In genomic region chr5:151896041-151896691, GRCh38 we compare ENCODE assay signal across 14 cellular contexts. TPM values are rescaled to one million over a fixed set of nuclear protein-coding genes. Genes with fewer than 3 reads are reported as not detected.
DNase-seq lines count a peak whose midpoint lies in the region; ATAC-seq, FAIRE-seq and TF ChIP-seq lines count a peak whose summit lies in the region.
"Had no signal": no experiment of that assay in that cellular context is flagged by ENCODE, and none has a peak within 500 bp of the region (broad histone marks: within the 10 kb centered on the region; RNA-seq: fewer than 3 reads in every experiment).

No MANE protein-coding gene starts in this region.

- H3K9ac ChIP-seq in HepG2 (ENCODE audit: insufficient read depth, low read depth, low read length): no peak overlapping the region
- H3K9ac ChIP-seq: parathyroid adenoma had no signal

- POLR2A ChIA-PET in HEK293 (lab: Yijun Ruan, JAX) (no interaction called here), HepG2 (lab: Yijun Ruan, JAX) (no interaction called here)

- intact Hi-C loops in HepG2 (cut with micrococcal nuclease; ENCODE audit: unreplicated experiment): no loop called here

- 0% methylated on average over 3 of the region's 3 CpGs for WGBS in HepG2 (ENCODE audit: low lambda C conversion rate)

- FAIRE-seq in RCC 7860 (lab: Jason Lieb, UNC): peak; percentile 87
- no peak for FAIRE-seq in HepG2 (lab: Jason Lieb, UNC)
- FAIRE-seq: GM12878 had no signal

- no peaks in the 10 kb centered on the region for H4K20me1 ChIP-seq in HepG2 (ENCODE audit: insufficient read depth, low read length)

- H3K9me3 ChIP-seq in HEK293 (ENCODE audit: control insufficient read depth, insufficient read depth, low read depth, low read length) (no peaks in the 10 kb centered on the region), HepG2 (ENCODE audit: low read length) (no peaks in the 10 kb centered on the region)

- H3K27ac ChIP-seq in HEK293 (ENCODE audit: extremely low read depth, low read depth, low read length) (no peak overlapping the region), HepG2 (ENCODE audit: extremely low read length, insufficient read depth, low read length) (no peak overlapping the region)
- H3K27ac ChIP-seq: parathyroid adenoma had no signal

- H3K4me3 ChIP-seq in HEK293 (ENCODE audit: low read depth, low read length) (no peak overlapping the region), fibroblast of pulmonary artery (replicated peaks; ENCODE audit: low read depth, low read length) (no peak overlapping the region), HepG2 (replicated peaks in 1 of 3; ENCODE audit: insufficient read depth in 1 of 3, low read depth in 2 of 3, low read length in 3 of 3) (no peak overlapping the region)
- H3K4me3 ChIP-seq: GM12878 had no signal

- H3K36me3 ChIP-seq in HEK293 (ENCODE audit: control insufficient read depth in 2 of 2, insufficient read depth in 1 of 2, low read length in 2 of 2) (no peaks in the 10 kb centered on the region), HepG2 (replicated peaks in 1 of 2; ENCODE audit: control insufficient read depth in 1 of 2, insufficient read depth in 2 of 2, low read length in 2 of 2) (no peaks in the 10 kb centered on the region)

- TF ChIP-seq CTCF in HEK293 (tag by site-specific recombination; IDR thresholded peaks at IDR 0.05) (no peak), fibroblast of pulmonary artery (IDR thresholded peaks at IDR 0.05; ENCODE audit: low read length, missing control alignments) (no peak), HepG2 (CRISPR knock-in tag; IDR thresholded peaks at IDR 0.05) (no peak)

- no peak overlapping the region for H2AFZ ChIP-seq in HepG2 (ENCODE audit: low read length)
- H2AFZ ChIP-seq: parathyroid adenoma had no signal

- peak; percentile 85 for DNase-seq in RCC 7860 (ENCODE audit: low spot score)
- peak; percentile 46 for DNase-seq in fibroblast of pulmonary artery (ENCODE audit: low read depth)
- peak; percentile 78 for DNase-seq in smooth muscle cell of the brain vasculature (ENCODE audit: low read depth, low spot score)
- DNase-seq in HepG2 (ENCODE audit: low spot score): no peak
- no peak for DNase-seq in effector CD4-positive, alpha-beta T cell
- no peak for DNase-seq in activated naive CD4-positive, alpha-beta T cell treated with anti-CD3 and anti-CD28 coated beads, Interleukin-2, amount 10 ng/mL, durations not matched to agents 7 days and 5 days
- DNase-seq: activated CD4-positive, alpha-beta T cell treated with anti-CD3 and anti-CD28 coated beads, Interleukin-2, amount 10 ng/mL, durations not matched to agents 24 days and 14 days; activated naive CD8-positive, alpha-beta T cell treated with anti-CD3 and anti-CD28 coated beads, Interleukin-2, amount 50 U/mL, for 24 hours; hypothalamus; OCI-M1 had no signal

- H3K4me2 ChIP-seq in HepG2 (ENCODE audit: low read depth, low read length): no peak overlapping the region

- in situ Hi-C loops in HepG2 (cut with HindIII; ENCODE audit: extremely low pct_ligation_motif_present, low pct_unique_long_range_greater_than_20kb): no loop called here

- H3K4me1 Mint-ChIP-seq in activated naive CD4-positive, alpha-beta T cell treated with anti-CD3 and anti-CD28 coated beads, Interleukin-2, amount 10 ng/mL, durations not matched to agents 7 days and 5 days: no peaks in the 10 kb centered on the region
- H3K4me1 Mint-ChIP-seq: activated CD4-positive, alpha-beta T cell treated with anti-CD3 and anti-CD28 coated beads, Interleukin-2, amount 10 ng/mL, durations not matched to agents 24 days and 14 days; activated naive CD8-positive, alpha-beta T cell treated with anti-CD3 and anti-CD28 coated beads, Interleukin-2, amount 50 U/mL, for 24 hours; IgD-negative memory B cell had no signal

- BruUV-seq in HepG2 (replicated peaks; lab: Mats Ljungman, UMichigan): no TSS peak

- H3K9me3 Mint-ChIP-seq in activated naive CD4-positive, alpha-beta T cell treated with anti-CD3 and anti-CD28 coated beads, Interleukin-2, amount 10 ng/mL, durations not matched to agents 7 days and 5 days: no peaks in the 10 kb centered on the region
- H3K9me3 Mint-ChIP-seq: activated CD4-positive, alpha-beta T cell treated with anti-CD3 and anti-CD28 coated beads, Interleukin-2, amount 10 ng/mL, durations not matched to agents 24 days and 14 days; activated naive CD8-positive, alpha-beta T cell treated with anti-CD3 and anti-CD28 coated beads, Interleukin-2, amount 50 U/mL, for 24 hours had no signal

- H3K27me3 Mint-ChIP-seq in activated naive CD4-positive, alpha-beta T cell treated with anti-CD3 and anti-CD28 coated beads, Interleukin-2, amount 10 ng/mL, durations not matched to agents 7 days and 5 days: no peaks in the 10 kb centered on the region

- no peak for TF ChIP-seq RAD21 in HepG2 (CRISPR knock-in tag; IDR thresholded peaks at IDR 0.05)

- TF ChIP-seq EP300 in HepG2 (IDR thresholded peaks at IDR 0.05; ENCODE audit: low read depth in 2 of 2, low read length in 2 of 2) (no peak), HepG2 (CRISPR knock-in tag; IDR thresholded peaks at IDR 0.05; ENCODE audit: borderline replicate concordance) (no peak)

- H3K79me2 ChIP-seq in HepG2 (ENCODE audit: insufficient read depth, low read length): no peaks in the 10 kb centered on the region
- H3K79me2 ChIP-seq: parathyroid adenoma had no signal

- no peak overlapping the region for H3K4me3 Mint-ChIP-seq in activated naive CD4-positive, alpha-beta T cell treated with anti-CD3 and anti-CD28 coated beads, Interleukin-2, amount 10 ng/mL, durations not matched to agents 7 days and 5 days
- H3K4me3 Mint-ChIP-seq: activated CD4-positive, alpha-beta T cell treated with anti-CD3 and anti-CD28 coated beads, Interleukin-2, amount 10 ng/mL, durations not matched to agents 24 days and 14 days; activated naive CD8-positive, alpha-beta T cell treated with anti-CD3 and anti-CD28 coated beads, Interleukin-2, amount 50 U/mL, for 24 hours; IgD-negative memory B cell had no signal

- no peaks in the 10 kb centered on the region for H3K36me3 Mint-ChIP-seq in activated naive CD4-positive, alpha-beta T cell treated with anti-CD3 and anti-CD28 coated beads, Interleukin-2, amount 10 ng/mL, durations not matched to agents 7 days and 5 days

- no peaks in the 10 kb centered on the region for H3K27me3 ChIP-seq in HepG2 (ENCODE audit: control insufficient read depth in 1 of 2, insufficient read depth in 2 of 2, low read length in 2 of 2)

- H3K27ac Mint-ChIP-seq in activated naive CD4-positive, alpha-beta T cell treated with anti-CD3 and anti-CD28 coated beads, Interleukin-2, amount 10 ng/mL, durations not matched to agents 7 days and 5 days: no peak overlapping the region
- H3K27ac Mint-ChIP-seq: activated CD4-positive, alpha-beta T cell treated with anti-CD3 and anti-CD28 coated beads, Interleukin-2, amount 10 ng/mL, durations not matched to agents 24 days and 14 days; activated naive CD8-positive, alpha-beta T cell treated with anti-CD3 and anti-CD28 coated beads, Interleukin-2, amount 50 U/mL, for 24 hours; IgD-negative memory B cell had no signal

- H3K4me1 ChIP-seq in HEK293 (ENCODE audit: control insufficient read depth, insufficient read depth, low read length): peaks cover 14% of the 10 kb centered on the region
- no peaks in the 10 kb centered on the region for H3K4me1 ChIP-seq in HepG2 (ENCODE audit: insufficient read depth, low read length)
- H3K4me1 ChIP-seq: parathyroid adenoma had no signal

- ATAC-seq in HepG2: no peak
- ATAC-seq: activated naive CD8-positive, alpha-beta T cell treated with anti-CD3 and anti-CD28 coated beads, Interleukin-2, amount 50 U/mL, for 24 hours had no signal

- CTCF ChIA-PET in HEK293 (lab: Yijun Ruan, JAX): interaction anchor here (0.8 kb wide), 1 partner anchor 71 kb away, joined by 5 read pairs; no protein-coding TSS in a partner anchor
- CTCF ChIA-PET in HepG2 (lab: Yijun Ruan, JAX; ENCODE audit: low intra/inter-chr PET ratio, low total read pairs): no interaction called here
- CTCF ChIA-PET in activated naive CD4-positive, alpha-beta T cell treated with anti-CD3 and anti-CD28 coated beads, Interleukin-2, amount 10 ng/mL, durations not matched to agents 7 days and 5 days (lab: Charles Lee): no interaction called here

- TF ChIP-seq POLR2A in HepG2 (IDR thresholded peaks at IDR 0.05; ENCODE audit: insufficient read depth in 1 of 2, low read depth in 2 of 2, low read length in 2 of 2): no peak

TF ChIP-seq in HEK293, 187 proteins besides CTCF, POLR2A, EP300 and RAD21 (continues in another document):
- TF ChIP-seq ZNF473 (tag by site-specific recombination; IDR thresholded peaks at IDR 0.05): no peak
- no peak for TF ChIP-seq ZNF391 (tag by site-specific recombination; IDR thresholded peaks at IDR 0.05; ENCODE audit: borderline replicate concordance, low read depth)

TF ChIP-seq in HepG2, 621 proteins besides CTCF, POLR2A, EP300 and RAD21 (continues in another document):
- TF ChIP-seq MXI1 (IDR thresholded peaks at IDR 0.05; ENCODE audit: borderline replicate concordance, low read depth, low read length) (no peak), ATM (IDR thresholded peaks at IDR 0.05; ENCODE audit: borderline replicate concordance) (no peak), PLRG1 (conservative IDR thresholded peaks at IDR 0.05) (no peak), NFKB2 (CRISPR knock-in tag; IDR thresholded peaks at IDR 0.05; ENCODE audit: borderline replicate concordance) (no peak)

RNA-seq across cellular contexts. Expression of gene GLRA1, which starts 28.5 kb away (rescaled TPM):
- not detected in 2 replicates for total RNA-seq in HepG2 (2016; rRNA removed; fragmentation: Illumina TruSeq; extraction: Trizol)
- total RNA-seq in HepG2 (2016; cell fraction: cytosol; rRNA removed; fragmentation: Illumina TruSeq; extraction: Trizol; ENCODE audit: low read depth): not detected in 2 replicates
- not detected in 2 replicates for total RNA-seq in HepG2 (2016; cell fraction: insoluble cytoplasmic fraction; rRNA removed; fragmentation: Illumina TruSeq; extraction: Trizol)
- not detected in 2 replicates for total RNA-seq in HepG2 (2016; cell fraction: membrane; rRNA removed; fragmentation: Illumina TruSeq; extraction: Trizol)
- not detected in 2 replicates for total RNA-seq in HepG2 (2016; cell fraction: nucleus; rRNA removed; fragmentation: Illumina TruSeq; extraction: Trizol)
- polyA plus RNA-seq in HepG2 (2011; rRNA removed): not detected in 2 replicates
- not detected in 2 replicates for polyA plus RNA-seq in HepG2 (2011; cell fraction: cytosol; rRNA removed)
- not detected in 2 replicates for polyA plus RNA-seq in HepG2 (2011; cell fraction: nucleus; rRNA removed)
- not detected in 2 replicates for polyA plus RNA-seq in HepG2 (2012)
- polyA plus RNA-seq in HepG2 (2016; cell fraction: cytosol; fragmentation: Illumina TruSeq; extraction: Trizol; ENCODE audit: low read depth): not detected in 2 replicates
- not detected in 2 replicates for polyA plus RNA-seq in HepG2 (2016; cell fraction: insoluble cytoplasmic fraction; fragmentation: Illumina TruSeq; extraction: Trizol; ENCODE audit: low read depth)
- not detected in 2 replicates for polyA plus RNA-seq in HepG2 (2016; cell fraction: membrane; fragmentation: Illumina TruSeq; extraction: Trizol; ENCODE audit: low read depth)
- polyA plus RNA-seq in HepG2 (2016; cell fraction: nucleus; fragmentation: Illumina TruSeq; extraction: Trizol; ENCODE audit: insufficient read depth, low read depth): not detected in 2 replicates
- not detected in 2 replicates for polyA minus RNA-seq in HepG2 (2011; rRNA and poly(A)+ RNA removed; ENCODE audit: low replicate concordance)
- not detected in 2 replicates for polyA minus RNA-seq in HepG2 (2011; cell fraction: cytosol; rRNA and poly(A)+ RNA removed)
- polyA minus RNA-seq in HepG2 (2011; cell fraction: nucleus; rRNA and poly(A)+ RNA removed): not detected in 2 replicates
- total RNA-seq: activated CD4-positive, alpha-beta T cell treated with anti-CD3 and anti-CD28 coated beads, Interleukin-2, amount 10 ng/mL, durations not matched to agents 24 days and 14 days; GM12878 had no signal
- polyA plus RNA-seq: GM12878, IgD-negative memory B cell had no signal

Comparison
In these comparisons a context has a peak if more than half of its experiments do, and no peak if none do; other contexts are left out.
1. DNase-seq: peak in RCC 7860 (single experiment), fibroblast of pulmonary artery (single experiment) and smooth muscle cell of the brain vasculature (single experiment); none in HepG2 (single experiment), effector CD4-positive, alpha-beta T cell (single experiment) and activated naive CD4-positive, alpha-beta T cell treated with anti-CD3 and anti-CD28 coated beads, Interleukin-2, amount 10 ng/mL, durations not matched to agents 7 days and 5 days (single experiment).
2. Of the 63 proteins assayed by ChIP-seq in both HepG2 and HEK293: peak only in HepG2: none; only in HEK293: ZNF10, ZNF558 and ZNF629; in both: none; in neither: 60.